1 cellular context compared by ENCODE assay signal in genomic region chr7:157271315-157271990, GRCh38.
A peak's percentile ranks its signal among the peaks of the same experiment; 100 is the strongest.
TF ChIP-seq lines count a peak whose summit lies in the region.

No MANE protein-coding gene starts in this region.

TF ChIP-seq in SK-N-SH, 30 proteins besides CTCF, POLR2A, EP300 and RAD21 (continued from another document):
- no peak for TF ChIP-seq GATA2 (CRISPR knock-in tag; IDR thresholded peaks at IDR 0.05)
- TF ChIP-seq POLR2AphosphoS5 (IDR thresholded peaks at IDR 0.05; ENCODE audit: low read depth, low read length), result peak; percentile 26; the same call in 1 of the 2 replicates
- no peak for TF ChIP-seq RFX5 (IDR thresholded peaks at IDR 0.05; ENCODE audit: low read length)
- TF ChIP-seq CHD2 (IDR thresholded peaks at IDR 0.05; ENCODE audit: low read length, partially characterized antibody), result no peak
- 0 out of 2 replicates have a peak, but pooled peaks have one; percentile 6 for TF ChIP-seq PBX3 (IDR thresholded peaks at IDR 0.05)
- no peak for TF ChIP-seq TAF1 (IDR thresholded peaks at IDR 0.05; ENCODE audit: borderline replicate concordance, low read depth, low read length)
TF ChIP-seq in SK-N-SH: peak in this region for 2.
